ENCODE assay signal across 26 cellular contexts in the genomic region with DNA sequence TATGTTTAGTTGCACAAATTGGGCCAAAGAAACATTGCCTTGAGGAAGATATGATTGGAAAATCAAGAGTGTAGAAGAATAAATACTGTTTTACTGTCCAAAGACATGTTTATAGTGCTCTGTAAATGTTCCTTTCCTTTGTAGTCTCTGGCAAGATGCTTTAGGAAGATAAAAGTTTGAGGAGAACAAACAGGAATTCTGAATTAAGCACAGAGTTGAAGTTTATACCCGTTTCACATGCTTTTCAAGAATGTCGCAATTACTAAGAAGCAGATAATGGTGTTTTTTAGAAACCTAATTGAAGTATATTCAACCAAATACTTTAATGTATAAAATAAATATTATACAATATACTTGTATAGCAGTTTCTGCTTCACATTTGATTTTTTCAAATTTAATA. TPM values are rescaled to one million over a fixed set of nuclear protein-coding genes. Genes with fewer than 3 reads are reported as not detected.
DNase-seq lines count a peak whose midpoint lies in the region; ATAC-seq, FAIRE-seq and TF ChIP-seq lines count a peak whose summit lies in the region.
"Had no signal": no experiment of that assay in that cellular context is flagged by ENCODE, and none has a peak within 500 bp of the region (broad histone marks: within the 10 kb centered on the region; RNA-seq: fewer than 3 reads in every experiment).

No MANE protein-coding gene starts in this region.

- TF ChIP-seq POLR2A in endothelial cell of umbilical vein (IDR thresholded peaks at IDR 0.05; ENCODE audit: low read depth, low read length): no peak

- no peak for FAIRE-seq in endothelial cell of umbilical vein (lab: Jason Lieb, UNC)
- FAIRE-seq: bronchial epithelial cell had no signal

- H3K4me3 ChIP-seq in SK-N-MC (no peak overlapping the region), endothelial cell of umbilical vein (replicated peaks in 1 of 3; ENCODE audit: insufficient read depth in 1 of 3, low read depth in 1 of 3, low read length in 3 of 3) (no peak overlapping the region)

- no peaks in the 10 kb centered on the region for H3K9me1 ChIP-seq in endothelial cell of umbilical vein (replicated peaks; ENCODE audit: control insufficient read depth, extremely low read depth, insufficient read depth, low read length)

- no peaks in the 10 kb centered on the region for H3K79me2 ChIP-seq in endothelial cell of umbilical vein (ENCODE audit: control insufficient read depth, insufficient read depth, low read length)

- no peaks in the 10 kb centered on the region for H3K36me3 Mint-ChIP-seq in activated T-cell treated with anti-CD3 and anti-CD28 coated beads, Interleukin-2, amount 50 U/mL, for 72 hours (ENCODE audit: insufficient read depth in 2 of 2)
- H3K36me3 Mint-ChIP-seq in activated T-cell treated with anti-CD3 and anti-CD28 coated beads, Interleukin-2, amount 50 U/mL, for 24 hours (ENCODE audit: low read depth): peaks cover 62% of the 10 kb centered on the region
- peaks cover 73% of the 10 kb centered on the region for H3K36me3 Mint-ChIP-seq in stimulated activated effector memory CD8-positive, alpha-beta T cell treated with anti-CD3 and anti-CD28 coated beads, Interleukin-12 subunit alpha, Interleukin-12 subunit beta, amount 100 ng/mL, for 72 hours

- H3K4me2 ChIP-seq in endothelial cell of umbilical vein (ENCODE audit: insufficient read depth, low read length): no peak overlapping the region

- no peak overlapping the region for H2AFZ ChIP-seq in endothelial cell of umbilical vein (ENCODE audit: low read depth, low read length)

- no peaks in the 10 kb centered on the region for H3K27me3 ChIP-seq in endothelial cell of umbilical vein (ENCODE audit: control insufficient read depth in 2 of 2, insufficient read depth in 2 of 2, low read length in 2 of 2)

- no peaks in the 10 kb centered on the region for H4K20me1 ChIP-seq in endothelial cell of umbilical vein (replicated peaks; ENCODE audit: control insufficient read depth, extremely low read depth, insufficient read depth, low read length)

- H3K9me3 Mint-ChIP-seq in activated T-cell treated with anti-CD3 and anti-CD28 coated beads, Interleukin-2, amount 50 U/mL, for 72 hours: no peaks in the 10 kb centered on the region
- H3K9me3 Mint-ChIP-seq in activated T-cell treated with anti-CD3 and anti-CD28 coated beads, Interleukin-2, amount 50 U/mL, for 24 hours: no peaks in the 10 kb centered on the region
- H3K9me3 Mint-ChIP-seq in stimulated activated effector memory CD8-positive, alpha-beta T cell treated with anti-CD3 and anti-CD28 coated beads, Interleukin-12 subunit alpha, Interleukin-12 subunit beta, amount 100 ng/mL, for 72 hours: no peaks in the 10 kb centered on the region
- H3K9me3 Mint-ChIP-seq: activated naive CD4-positive, alpha-beta T cell treated with anti-CD3 and anti-CD28 coated beads, Interleukin-2, amount 10 ng/mL, durations not matched to agents 7 days and 5 days; neural crest cell; T-helper 1 cell treated with Interleukin-12 subunit alpha and Interleukin-12 subunit beta and Interleukin-4 antibody, amounts not matched to agents 30 μg/mL and 1 μg/mL, for 36 hours had no signal

- H3K36me3 ChIP-seq in SK-N-MC (ENCODE audit: insufficient read depth, low read length) (peaks cover 25% of the 10 kb centered on the region), endothelial cell of umbilical vein (ENCODE audit: control insufficient read depth in 2 of 2, extremely low read depth in 1 of 2, insufficient read depth in 2 of 2, low read length in 2 of 2) (peaks cover 4 to 21% of the 10 kb centered on the region in 2 experiments)

- peak overlapping the region; percentile 37 for H3K27ac Mint-ChIP-seq in activated T-cell treated with anti-CD3 and anti-CD28 coated beads, Interleukin-2, amount 50 U/mL, for 72 hours
- H3K27ac Mint-ChIP-seq in activated T-cell treated with anti-CD3 and anti-CD28 coated beads, Interleukin-2, amount 50 U/mL, for 24 hours: no peak overlapping the region
- H3K27ac Mint-ChIP-seq in stimulated activated effector memory CD8-positive, alpha-beta T cell treated with anti-CD3 and anti-CD28 coated beads, Interleukin-12 subunit alpha, Interleukin-12 subunit beta, amount 100 ng/mL, for 72 hours: peak overlapping the region; percentile 73
- H3K27ac Mint-ChIP-seq: activated naive CD4-positive, alpha-beta T cell treated with anti-CD3 and anti-CD28 coated beads, Interleukin-2, amount 10 ng/mL, durations not matched to agents 7 days and 5 days; T-helper 1 cell treated with Interleukin-12 subunit alpha and Interleukin-12 subunit beta and Interleukin-4 antibody, amounts not matched to agents 30 μg/mL and 1 μg/mL, for 36 hours had no signal

- intact Hi-C loops in endothelial cell of umbilical vein (cut with micrococcal nuclease): no loop called here

- CTCF ChIA-PET in endothelial cell of umbilical vein (lab: Charles Lee): interaction anchor here (0.9 to 1.5 kb wide), 2 partner anchors 42 to 96 kb away, joined by 3 read pairs; no protein-coding TSS in a partner anchor

- H3K4me1 Mint-ChIP-seq in activated T-cell treated with anti-CD3 and anti-CD28 coated beads, Interleukin-2, amount 50 U/mL, for 72 hours (ENCODE audit: low read depth): peaks cover 32% of the 10 kb centered on the region
- H3K4me1 Mint-ChIP-seq in activated T-cell treated with anti-CD3 and anti-CD28 coated beads, Interleukin-2, amount 50 U/mL, for 24 hours (ENCODE audit: low read depth): peaks cover 31% of the 10 kb centered on the region
- H3K4me1 Mint-ChIP-seq in stimulated activated effector memory CD8-positive, alpha-beta T cell treated with anti-CD3 and anti-CD28 coated beads, Interleukin-12 subunit alpha, Interleukin-12 subunit beta, amount 100 ng/mL, for 72 hours: peaks cover 31% of the 10 kb centered on the region
- H3K4me1 Mint-ChIP-seq: neural crest cell had no signal

- H3K4me1 ChIP-seq in endothelial cell of umbilical vein (ENCODE audit: control insufficient read depth, extremely low read depth, insufficient read depth, low read length): peaks cover 4% of the 10 kb centered on the region

- H3K4me3 Mint-ChIP-seq in activated T-cell treated with anti-CD3 and anti-CD28 coated beads, Interleukin-2, amount 50 U/mL, for 72 hours: no peak overlapping the region
- no peak overlapping the region for H3K4me3 Mint-ChIP-seq in activated T-cell treated with anti-CD3 and anti-CD28 coated beads, Interleukin-2, amount 50 U/mL, for 24 hours
- H3K4me3 Mint-ChIP-seq in stimulated activated effector memory CD8-positive, alpha-beta T cell treated with anti-CD3 and anti-CD28 coated beads, Interleukin-12 subunit alpha, Interleukin-12 subunit beta, amount 100 ng/mL, for 72 hours: no peak overlapping the region
- H3K4me3 Mint-ChIP-seq: activated naive CD4-positive, alpha-beta T cell treated with anti-CD3 and anti-CD28 coated beads, Interleukin-2, amount 10 ng/mL, durations not matched to agents 7 days and 5 days; neural crest cell; T-helper 1 cell treated with Interleukin-12 subunit alpha and Interleukin-12 subunit beta and Interleukin-4 antibody, amounts not matched to agents 30 μg/mL and 1 μg/mL, for 36 hours had no signal

- H3K27ac ChIP-seq in SK-N-MC: peak overlapping the region; percentile 3; the same call in 1 of the 2 replicates
- no peak overlapping the region for H3K27ac ChIP-seq in endothelial cell of umbilical vein (ENCODE audit: insufficient read depth, low read depth, low read length)
- H3K27ac ChIP-seq: epithelial cell of prostate had no signal

- no peak for DNase-seq in activated T-cell treated with anti-CD3 and anti-CD28 coated beads, Interleukin-2, amount 50 U/mL, for 72 hours
- DNase-seq in activated T-cell treated with anti-CD3 and anti-CD28 coated beads, Interleukin-2, amount 50 U/mL, for 24 hours: no peak
- DNase-seq in SK-N-MC (ENCODE audit: low read depth, low spot score) (no peak), endothelial cell of umbilical vein (ENCODE audit: low read depth, low spot score) (peak; percentile 41), activated gamma-delta T cell treated with Interleukin-2 at 50 U/mL for 16 hours (no peak), T1000 (lab: John Stamatoyannopoulos, UW) (no peak)
- no peak for DNase-seq in stimulated activated effector memory CD8-positive, alpha-beta T cell treated with anti-CD3 and anti-CD28 coated beads, Interleukin-12 subunit alpha, Interleukin-12 subunit beta, amount 100 ng/mL, for 72 hours (ENCODE audit: low spot score in 2 of 2)
- DNase-seq: 8988T; activated CD4-positive, alpha-beta T cell treated with anti-CD3 and anti-CD28 coated beads, Interleukin-2, amount 50 U/mL, for 48 hours; activated naive CD4-positive, alpha-beta T cell treated with anti-CD3 and anti-CD28 coated beads, Interleukin-2, amount 10 ng/mL, durations not matched to agents 7 days and 5 days; anterior cingulate cortex; glutamatergic neuron; H7; mesenchymal stem cell; NCI-H1436; NCI-H2227 treated with DMSO at 0.1 percent for 48 hours; NCI-H526; stimulated activated CD4-positive, alpha-beta T cell treated with anti-CD3 and anti-CD28 coated beads, Interleukin-4, amount 100 ng/mL, for 24 hours had no signal

- POLR2A ChIA-PET in endothelial cell of umbilical vein (lab: Charles Lee): no interaction called here

- no peak for TF ChIP-seq CTCF in endothelial cell of umbilical vein (IDR thresholded peaks at IDR 0.05; ENCODE audit: extremely low read depth in 1 of 2, insufficient read depth in 1 of 2, low read depth in 1 of 2, low read length in 2 of 2)

- H3K9ac ChIP-seq in SK-N-MC (ENCODE audit: insufficient read length) (no peak overlapping the region), endothelial cell of umbilical vein (replicated peaks; ENCODE audit: extremely low read depth, insufficient read depth, low read length) (no peak overlapping the region)

- TSS peak; percentile 37 for BruUV-seq in endothelial cell of umbilical vein (replicated peaks; lab: Mats Ljungman, UMichigan)

- H3K27me3 Mint-ChIP-seq in activated T-cell treated with anti-CD3 and anti-CD28 coated beads, Interleukin-2, amount 50 U/mL, for 72 hours (ENCODE audit: low read depth): no peaks in the 10 kb centered on the region
- no peaks in the 10 kb centered on the region for H3K27me3 Mint-ChIP-seq in activated T-cell treated with anti-CD3 and anti-CD28 coated beads, Interleukin-2, amount 50 U/mL, for 24 hours
- H3K27me3 Mint-ChIP-seq: activated naive CD4-positive, alpha-beta T cell treated with anti-CD3 and anti-CD28 coated beads, Interleukin-2, amount 10 ng/mL, durations not matched to agents 7 days and 5 days had no signal

- dilution Hi-C loops in endothelial cell of umbilical vein (cut with MboI; ENCODE audit: extremely low pct_ligation_motif_present, low sequenced_read_pairs): no loop called here

- H3K9me3 ChIP-seq in SK-N-MC (ENCODE audit: low read depth, low read length): no peaks in the 10 kb centered on the region
- H3K9me3 ChIP-seq in endothelial cell of umbilical vein (replicated peaks; ENCODE audit: control insufficient read depth, insufficient read depth, low read length): no peaks in the 10 kb centered on the region

- ATAC-seq in activated T-cell treated with anti-CD3 and anti-CD28 coated beads, Interleukin-2, amount 50 U/mL, for 72 hours (replicated peaks in 1 of 2): no peak
- ATAC-seq in stimulated activated effector memory CD8-positive, alpha-beta T cell treated with anti-CD3 and anti-CD28 coated beads, Interleukin-12 subunit alpha, Interleukin-12 subunit beta, amount 100 ng/mL, for 72 hours: no peak
- ATAC-seq in GM21447 (IDR thresholded peaks at IDR 0.05; ENCODE audit: unreplicated experiment): no peak
- ATAC-seq: activated CD4-positive, CD25-positive, alpha-beta regulatory T cell treated with anti-CD3 and anti-CD28 coated beads, Interleukin-2, amount 50 U/mL, for 24 hours; left lobe of liver; SK-N-SH treated with all-trans-retinoic acid at 6 μM for 48 hours had no signal

RNA-seq across cellular contexts. Expression of a gene that starts 43.0 kb away (rescaled TPM):
- total RNA-seq in activated T-cell treated with anti-CD3 and anti-CD28 coated beads, Interleukin-2, amount 50 U/mL, for 72 hours: 100 to 1,000 TPM; 108 to 120 TPM
- 243 and 256 TPM in 2 replicates for total RNA-seq in endothelial cell of umbilical vein
- polyA plus RNA-seq in endothelial cell of umbilical vein: 94.2 and 134 TPM in 2 replicates
- 84.0 and 97.3 TPM in 2 replicates for polyA plus RNA-seq in endothelial cell of umbilical vein (2011; cell fraction: cytosol; rRNA removed)
- 453 and 583 TPM in 2 replicates for polyA plus RNA-seq in endothelial cell of umbilical vein (2011; cell fraction: nucleus; rRNA removed)
- polyA plus RNA-seq in endothelial cell of umbilical vein (2012): 143 and 177 TPM in 2 replicates
- polyA minus RNA-seq in endothelial cell of umbilical vein: 125 and 133 TPM in 2 replicates
- polyA minus RNA-seq in endothelial cell of umbilical vein (2011; cell fraction: cytosol; rRNA and poly(A)+ RNA removed): 151 TPM
- polyA minus RNA-seq in endothelial cell of umbilical vein (2011; cell fraction: nucleus; rRNA and poly(A)+ RNA removed): 192 and 295 TPM in 2 replicates
